ENCODE assay signal across 17 cellular contexts in the genomic region with DNA sequence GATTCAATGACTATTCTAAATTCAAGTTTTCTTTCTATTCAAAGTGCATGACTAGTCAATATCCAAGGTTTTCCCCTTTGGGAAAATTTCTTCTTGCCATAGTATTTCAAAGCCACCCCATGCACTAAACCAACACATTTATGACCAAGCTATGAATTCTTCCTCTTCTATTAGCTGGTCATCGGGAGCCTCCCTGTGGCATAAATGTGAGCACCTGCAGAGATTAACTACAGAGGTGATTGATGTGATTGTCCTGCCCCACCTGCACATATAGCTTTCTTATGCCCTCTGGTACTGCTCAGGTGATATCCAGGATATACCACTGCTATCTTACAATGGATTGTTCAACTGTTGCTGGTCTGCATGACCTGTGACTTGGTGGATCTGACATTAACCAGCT.
A peak's percentile ranks its signal among the peaks of the same experiment; 100 is the strongest.
DNase-seq lines count a peak whose midpoint lies in the region; ATAC-seq and TF ChIP-seq lines count a peak whose summit lies in the region.
"Had no signal": no experiment of that assay in that cellular context is flagged by ENCODE, and none has a peak within 500 bp of the region (broad histone marks: within the 10 kb centered on the region; RNA-seq: fewer than 3 reads in every experiment).

No MANE protein-coding gene starts in this region.

- H2AFZ ChIP-seq in MM.1S (ENCODE audit: low read length) (no peak overlapping the region), PC-9 (no peak overlapping the region)

- H3K27me3 ChIP-seq in MM.1S (replicated peaks; ENCODE audit: insufficient read depth, low read length): no peaks in the 10 kb centered on the region
- H3K27me3 ChIP-seq in PC-9 (ENCODE audit: insufficient read depth, low read depth): no peaks in the 10 kb centered on the region
- H3K27me3 ChIP-seq: BLaER1 treated with 17β-estradiol and CSF1 and Interleukin-3, amounts not matched to agents 10 nM and 100 nM had no signal

- POLR2A ChIA-PET in PC-9 (lab: Charles Lee; ENCODE audit: unreplicated experiment): no interaction called here

- H3K79me2 ChIP-seq in MM.1S (ENCODE audit: low read length): no peaks in the 10 kb centered on the region
- no peaks in the 10 kb centered on the region for H3K79me2 ChIP-seq in PC-9 (ENCODE audit: low read depth)

- H3K36me3 ChIP-seq in MM.1S (replicated peaks; ENCODE audit: insufficient read depth, low read length) (no peaks in the 10 kb centered on the region), PC-9 (ENCODE audit: low read depth) (no peaks in the 10 kb centered on the region)
- H3K36me3 ChIP-seq: BLaER1 treated with 17β-estradiol and CSF1 and Interleukin-3, amounts not matched to agents 10 nM and 100 nM had no signal

- no peaks in the 10 kb centered on the region for H3K4me1 ChIP-seq in MM.1S (ENCODE audit: low read length)
- H3K4me1 ChIP-seq in PC-9 (replicated peaks; ENCODE audit: insufficient read depth): no peaks in the 10 kb centered on the region
- H3K4me1 ChIP-seq: BLaER1 treated with 17β-estradiol and CSF1 and Interleukin-3, amounts not matched to agents 10 nM and 100 nM had no signal

- DNase-seq in activated naive CD8-positive, alpha-beta T cell treated with anti-CD3 and anti-CD28 coated beads, Interleukin-2, amount 50 U/mL, for 24 hours: no peak
- no peak for DNase-seq in activated naive CD8-positive, alpha-beta T cell treated with anti-CD3 and anti-CD28 coated beads for 36 hours
- DNase-seq in MM.1S (peak; percentile 21), PC-9 (no peak), epithelial cell of proximal tubule (ENCODE audit: low read depth) (no peak), NCI-H1436 treated with DMSO at 0.1 percent for 48 hours (lab: John Stamatoyannopoulos, UW) (no peak)
- no peak for DNase-seq in stimulated activated CD4-positive, alpha-beta T cell treated with anti-CD3 and anti-CD28 coated beads, Interleukin-2, amount 100 ng/mL, for 48 hours
- DNase-seq: DMS153, H9, NCI-H1048, NCI-H1694 treated with DMSO at 0.1 percent for 48 hours, NCI-H345, SHP77 treated with DMSO at 0.1 percent for 48 hours had no signal

- H3K27ac Mint-ChIP-seq in activated naive CD8-positive, alpha-beta T cell treated with anti-CD3 and anti-CD28 coated beads, Interleukin-2, amount 50 U/mL, for 24 hours: peak overlapping the region; percentile 22
- no peak overlapping the region for H3K27ac Mint-ChIP-seq in activated naive CD8-positive, alpha-beta T cell treated with anti-CD3 and anti-CD28 coated beads for 36 hours
- H3K27ac Mint-ChIP-seq: H9; T-helper 1 cell treated with Interleukin-12 subunit alpha and Interleukin-12 subunit beta and Interleukin-4 antibody, amounts not matched to agents 30 μg/mL and 1 μg/mL, for 36 hours had no signal

- no peaks in the 10 kb centered on the region for H3K9me3 ChIP-seq in MM.1S (replicated peaks; ENCODE audit: insufficient read depth, low read length)
- H3K9me3 ChIP-seq in PC-9 (ENCODE audit: insufficient read depth, low read depth): no peaks in the 10 kb centered on the region
- H3K9me3 ChIP-seq: BLaER1 treated with 17β-estradiol and CSF1 and Interleukin-3, amounts not matched to agents 10 nM and 100 nM had no signal

- H4K20me1 ChIP-seq in MM.1S (ENCODE audit: insufficient read depth, low read length): no peaks in the 10 kb centered on the region
- no peaks in the 10 kb centered on the region for H4K20me1 ChIP-seq in PC-9 (ENCODE audit: insufficient read depth)
- H4K20me1 ChIP-seq: BLaER1 treated with 17β-estradiol and CSF1 and Interleukin-3, amounts not matched to agents 10 nM and 100 nM had no signal

- no peaks in the 10 kb centered on the region for H3F3A ChIP-seq in MM.1S (ENCODE audit: insufficient read depth, low read length)
- H3F3A ChIP-seq in PC-9 (ENCODE audit: insufficient read depth, low read depth): no peaks in the 10 kb centered on the region

- peak; percentile 20 for TF ChIP-seq CTCF in MM.1S (IDR thresholded peaks at IDR 0.05; ENCODE audit: low read length)
- 0 out of 2 replicates have a peak, but pooled peaks have one; percentile 33 for TF ChIP-seq CTCF in PC-9 (conservative IDR thresholded peaks at IDR 0.05)
- peak; percentile 34 for TF ChIP-seq CTCF in epithelial cell of proximal tubule (conservative IDR thresholded peaks at IDR 0.05; ENCODE audit: low read depth, low read length)

- H3K27me3 Mint-ChIP-seq in activated naive CD8-positive, alpha-beta T cell treated with anti-CD3 and anti-CD28 coated beads, Interleukin-2, amount 50 U/mL, for 24 hours: no peaks in the 10 kb centered on the region
- no peaks in the 10 kb centered on the region for H3K27me3 Mint-ChIP-seq in activated naive CD8-positive, alpha-beta T cell treated with anti-CD3 and anti-CD28 coated beads for 36 hours

- no peak overlapping the region for H3K4me3 Mint-ChIP-seq in activated naive CD8-positive, alpha-beta T cell treated with anti-CD3 and anti-CD28 coated beads, Interleukin-2, amount 50 U/mL, for 24 hours
- no peak overlapping the region for H3K4me3 Mint-ChIP-seq in activated naive CD8-positive, alpha-beta T cell treated with anti-CD3 and anti-CD28 coated beads for 36 hours
- H3K4me3 Mint-ChIP-seq: H9; T-helper 1 cell treated with Interleukin-12 subunit alpha and Interleukin-12 subunit beta and Interleukin-4 antibody, amounts not matched to agents 30 μg/mL and 1 μg/mL, for 36 hours had no signal

- no peaks in the 10 kb centered on the region for H3K36me3 Mint-ChIP-seq in activated naive CD8-positive, alpha-beta T cell treated with anti-CD3 and anti-CD28 coated beads, Interleukin-2, amount 50 U/mL, for 24 hours (ENCODE audit: low read depth)
- H3K36me3 Mint-ChIP-seq in activated naive CD8-positive, alpha-beta T cell treated with anti-CD3 and anti-CD28 coated beads for 36 hours: no peaks in the 10 kb centered on the region

- intact Hi-C loops in PC-9 (cut with micrococcal nuclease; ENCODE audit: unreplicated experiment): no loop called here

- H3K9me3 Mint-ChIP-seq in activated naive CD8-positive, alpha-beta T cell treated with anti-CD3 and anti-CD28 coated beads, Interleukin-2, amount 50 U/mL, for 24 hours: peaks cover 4% of the 10 kb centered on the region
- H3K9me3 Mint-ChIP-seq in activated naive CD8-positive, alpha-beta T cell treated with anti-CD3 and anti-CD28 coated beads for 36 hours: no peaks in the 10 kb centered on the region
- H3K9me3 Mint-ChIP-seq: H9 had no signal

- H3K4me3 ChIP-seq in MM.1S (ENCODE audit: low read length): no peak overlapping the region
- H3K4me3 ChIP-seq in PC-9: no peak overlapping the region
- H3K4me3 ChIP-seq in epithelial cell of proximal tubule (ENCODE audit: low read depth, low read length): no peak overlapping the region
- H3K4me3 ChIP-seq: BLaER1 treated with 17β-estradiol and CSF1 and Interleukin-3, amounts not matched to agents 10 nM and 100 nM had no signal

- H3K27ac ChIP-seq in MM.1S (ENCODE audit: low read length): no peak overlapping the region
- no peak overlapping the region for H3K27ac ChIP-seq in PC-9
- H3K27ac ChIP-seq: BLaER1 treated with 17β-estradiol and CSF1 and Interleukin-3, amounts not matched to agents 10 nM and 100 nM had no signal

- BruUV-seq in PC-9 (replicated peaks; lab: Mats Ljungman, UMichigan): no TSS peak

- no peak overlapping the region for H3K9ac ChIP-seq in MM.1S (ENCODE audit: low read length)
- H3K9ac ChIP-seq: BLaER1 treated with 17β-estradiol and CSF1 and Interleukin-3, amounts not matched to agents 10 nM and 100 nM had no signal

- H3K4me2 ChIP-seq in MM.1S (ENCODE audit: low read depth, low read length) (no peak overlapping the region), PC-9 (no peak overlapping the region)
- H3K4me2 ChIP-seq: BLaER1 treated with 17β-estradiol and CSF1 and Interleukin-3, amounts not matched to agents 10 nM and 100 nM had no signal

- H3K4me1 Mint-ChIP-seq in activated naive CD8-positive, alpha-beta T cell treated with anti-CD3 and anti-CD28 coated beads, Interleukin-2, amount 50 U/mL, for 24 hours: no peaks in the 10 kb centered on the region
- H3K4me1 Mint-ChIP-seq in activated naive CD8-positive, alpha-beta T cell treated with anti-CD3 and anti-CD28 coated beads for 36 hours: no peaks in the 10 kb centered on the region
- H3K4me1 Mint-ChIP-seq: H9 had no signal

- CTCF ChIA-PET in PC-9 (lab: Charles Lee): no interaction called here

- H3K9me2 ChIP-seq in MM.1S (replicated peaks; ENCODE audit: insufficient read depth, low read length): no peaks in the 10 kb centered on the region
- no peaks in the 10 kb centered on the region for H3K9me2 ChIP-seq in PC-9 (ENCODE audit: insufficient read depth)

- no peak for ATAC-seq in activated naive CD8-positive, alpha-beta T cell treated with anti-CD3 and anti-CD28 coated beads, Interleukin-2, amount 50 U/mL, for 24 hours
- ATAC-seq in HG03521 (IDR thresholded peaks at IDR 0.05; ENCODE audit: unreplicated experiment): no peak
- ATAC-seq: Panc1 had no signal
